1 cellular context compared by ENCODE assay signal in genomic region chr18:25077933-25078707, GRCh38.
TF ChIP-seq lines count a peak whose summit lies in the region.

No MANE protein-coding gene starts in this region.

TF ChIP-seq in SK-N-SH, 30 proteins besides CTCF, POLR2A, EP300 and RAD21 (continued from another document):
- no peak for TF ChIP-seq TAF1 (IDR thresholded peaks at IDR 0.05; ENCODE audit: borderline replicate concordance, low read depth, low read length)
- TF ChIP-seq GATA2 (CRISPR knock-in tag; IDR thresholded peaks at IDR 0.05), result no peak
- TF ChIP-seq MAX (IDR thresholded peaks at IDR 0.05; ENCODE audit: low read depth), result no peak
- TF ChIP-seq FOXJ3 (CRISPR knock-in tag; IDR thresholded peaks at IDR 0.05), result no peak
- no peak for TF ChIP-seq USF2 (IDR thresholded peaks at IDR 0.05; ENCODE audit: borderline replicate concordance, low read depth, low read length)
- no peak for TF ChIP-seq REST (IDR thresholded peaks at IDR 0.05; ENCODE audit: low read depth, low read length)
- no peak for TF ChIP-seq CHD2 (IDR thresholded peaks at IDR 0.05; ENCODE audit: low read length, partially characterized antibody)
TF ChIP-seq in SK-N-SH: peak in this region for 0.
